In the genomic region with DNA sequence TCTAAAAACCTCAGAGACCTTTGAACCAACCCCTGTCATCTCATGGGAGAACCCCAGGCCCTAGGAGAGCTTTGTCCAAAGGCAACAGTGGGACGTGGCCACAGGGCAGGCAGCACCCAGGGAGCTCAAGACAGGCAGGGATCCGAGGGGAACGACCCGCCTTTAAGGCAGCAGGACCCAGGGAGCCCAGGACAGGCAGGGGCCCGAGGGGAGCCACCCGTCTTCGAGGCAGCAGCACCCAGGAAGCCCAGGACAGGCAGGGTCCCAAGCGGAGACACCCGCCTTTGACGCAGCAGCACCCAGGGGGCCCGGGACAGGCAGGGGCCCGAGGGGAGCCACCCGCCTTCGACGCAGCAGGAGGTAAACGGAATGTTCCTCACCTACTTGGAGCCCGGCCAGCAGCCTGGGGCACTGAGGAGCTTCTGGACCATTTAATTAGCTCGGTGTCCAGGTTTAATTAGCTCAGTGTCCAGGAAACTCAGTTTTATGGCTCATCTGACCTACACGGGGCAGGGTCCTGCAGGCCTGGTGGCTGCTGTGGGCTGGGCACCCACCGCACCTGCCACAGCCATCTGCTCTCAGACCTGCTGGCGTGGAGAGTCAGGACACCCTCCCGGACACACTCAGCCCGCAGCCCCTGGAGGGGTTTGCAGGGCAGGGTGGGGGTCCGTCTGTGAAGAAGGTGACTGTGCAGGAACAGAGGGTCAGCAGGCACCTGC, we compare ENCODE assay signal across 1 cellular context.
TF ChIP-seq lines count a peak whose summit lies in the region.

No MANE protein-coding gene starts in this region.

TF ChIP-seq in IMR-90, 13 proteins besides CTCF, POLR2A, EP300 and RAD21:
- TF ChIP-seq MXI1 (IDR thresholded peaks at IDR 0.05; ENCODE audit: borderline replicate concordance, low read depth, low read length): no peak
